27 cellular contexts compared by ENCODE assay signal in genomic region chr12:59234391-59234790, GRCh38.
"Had no signal": no experiment of that assay in that cellular context is flagged by ENCODE, and none has a peak within 500 bp of the region (broad histone marks: within the 10 kb centered on the region; RNA-seq: fewer than 3 reads in every experiment).

No MANE protein-coding gene starts in this region.

- FAIRE-seq: islet of Langerhans, kidney had no signal

- H3K27me3 ChIP-seq: left lung, ovary, right atrium auricular region, right lobe of liver, tibial nerve, uterus had no signal

- H3K36me3 ChIP-seq: left lung, lower lobe of right lung, ovary, right atrium auricular region, right lobe of liver, tibial nerve, uterus had no signal

- H3K4me1 Mint-ChIP-seq: immature natural killer cell; naive B cell; natural killer cell; nephron progenitor cell; stimulated activated memory B cell treated with anti-CD40 and anti-IgM and Interleukin-4, amounts not matched to agents 10 μg/mL and 1 μg/mL and 100 μg/mL, for 72 hours; stimulated activated naive CD8-positive, alpha-beta T cell treated with anti-CD3 and anti-CD28 coated beads, Interleukin-15, amount 100 ng/mL, for 72 hours had no signal

- ATAC-seq: left colon; left lung; lower lobe of right lung; natural killer cell; right lobe of liver; stimulated activated memory B cell treated with anti-CD40 and anti-IgM and Interleukin-4, amounts not matched to agents 10 μg/mL and 1 μg/mL and 100 μg/mL, for 72 hours; stimulated activated naive CD8-positive, alpha-beta T cell treated with anti-CD3 and anti-CD28 coated beads, Interleukin-15, amount 100 ng/mL, for 72 hours had no signal

- H3K27ac ChIP-seq: left lung, lower lobe of right lung, ovary, right atrium auricular region, right lobe of liver, tibial nerve, uterus had no signal

- H3K27me3 Mint-ChIP-seq: naive B cell; progenitor cell of endocrine pancreas; stimulated activated memory B cell treated with anti-CD40 and anti-IgM and Interleukin-4, amounts not matched to agents 10 μg/mL and 1 μg/mL and 100 μg/mL, for 72 hours; stimulated activated naive CD8-positive, alpha-beta T cell treated with anti-CD3 and anti-CD28 coated beads, Interleukin-15, amount 100 ng/mL, for 72 hours had no signal

- H3K4me2 ChIP-seq: smooth muscle cell had no signal

- H3K4me3 Mint-ChIP-seq: immature natural killer cell; naive B cell; natural killer cell; nephron progenitor cell; stimulated activated memory B cell treated with anti-CD40 and anti-IgM and Interleukin-4, amounts not matched to agents 10 μg/mL and 1 μg/mL and 100 μg/mL, for 72 hours; stimulated activated naive CD8-positive, alpha-beta T cell treated with anti-CD3 and anti-CD28 coated beads, Interleukin-15, amount 100 ng/mL, for 72 hours; type B pancreatic cell had no signal

- DNase-seq: immature natural killer cell; kidney; left colon; left lung; lower lobe of right lung; mammary epithelial cell; mesenchymal stem cell; naive B cell; natural killer cell; nephron progenitor cell; ovary; right lobe of liver; stimulated activated CD4-positive, alpha-beta T cell treated with anti-CD3 and anti-CD28 coated beads, Interleukin-1b, Interleukin-23, amount 100 ng/mL, for 48 hours; stimulated activated CD4-positive, alpha-beta T cell treated with anti-CD3 and anti-CD28 coated beads, Interleukin-2, amount 100 ng/mL, for 48 hours; stimulated activated CD4-positive, alpha-beta T cell treated with anti-CD3 and anti-CD28 coated beads, Interleukin-4, amount 100 ng/mL, for 4 hours; stimulated activated CD8-positive, alpha-beta memory T cell treated with anti-CD3 and anti-CD28 coated beads, Interleukin-4, amount 100 ng/mL, for 48 hours; stimulated activated naive CD4-positive, alpha-beta T cell treated with Interleukin-2 at 50 U/mL for 16 hours; stimulated activated naive CD8-positive, alpha-beta T cell treated with anti-CD3 and anti-CD28 coated beads, Interleukin-15, amount 100 ng/mL, for 72 hours; substantia nigra; uterus had no signal

- H3K4me1 ChIP-seq: left lung, lower lobe of right lung, right atrium auricular region, right lobe of liver, tibial nerve, uterus had no signal

- H3K9me3 ChIP-seq: left lung, lower lobe of right lung, ovary, right atrium auricular region, right lobe of liver, tibial nerve, uterus had no signal

- H3K4me3 ChIP-seq: left lung, lower lobe of right lung, ovary, right atrium auricular region, right lobe of liver, smooth muscle cell, tibial nerve, uterus had no signal

- H3K27ac Mint-ChIP-seq: immature natural killer cell; naive B cell; natural killer cell; nephron progenitor cell; progenitor cell of endocrine pancreas; stimulated activated memory B cell treated with anti-CD40 and anti-IgM and Interleukin-4, amounts not matched to agents 10 μg/mL and 1 μg/mL and 100 μg/mL, for 72 hours; stimulated activated naive CD8-positive, alpha-beta T cell treated with anti-CD3 and anti-CD28 coated beads, Interleukin-15, amount 100 ng/mL, for 72 hours; type B pancreatic cell had no signal

- H3K36me3 Mint-ChIP-seq: immature natural killer cell; naive B cell; natural killer cell; stimulated activated memory B cell treated with anti-CD40 and anti-IgM and Interleukin-4, amounts not matched to agents 10 μg/mL and 1 μg/mL and 100 μg/mL, for 72 hours; type B pancreatic cell had no signal

- H3K9me3 Mint-ChIP-seq: nephron progenitor cell; stimulated activated memory B cell treated with anti-CD40 and anti-IgM and Interleukin-4, amounts not matched to agents 10 μg/mL and 1 μg/mL and 100 μg/mL, for 72 hours; stimulated activated naive CD8-positive, alpha-beta T cell treated with anti-CD3 and anti-CD28 coated beads, Interleukin-15, amount 100 ng/mL, for 72 hours; type B pancreatic cell had no signal
